22 cellular contexts compared by ENCODE assay signal in genomic region chr12:110931315-110931728, GRCh38. TPM values are rescaled to one million over a fixed set of nuclear protein-coding genes. Genes with fewer than 3 reads are reported as not detected.
A peak's percentile ranks its signal among the peaks of the same experiment; 100 is the strongest.
DNase-seq lines count a peak whose midpoint lies in the region; ATAC-seq and TF ChIP-seq lines count a peak whose summit lies in the region.
"Had no signal": no experiment of that assay in that cellular context is flagged by ENCODE, and none has a peak within 500 bp of the region (broad histone marks: within the 10 kb centered on the region; RNA-seq: fewer than 3 reads in every experiment).

No MANE protein-coding gene starts in this region.

- H3K9me3 ChIP-seq in left ventricle myocardium inferior (replicated peaks) (no peaks in the 10 kb centered on the region), psoas muscle (no peaks in the 10 kb centered on the region)
- H3K9me3 ChIP-seq: ascending aorta had no signal

- intact Hi-C loops in left ventricle myocardium inferior (cut with micrococcal nuclease) (loop anchor here (10.0 kb wide), 1 partner anchor 383 kb away; no protein-coding TSS in a partner anchor), psoas muscle (cut with DNase I) (loop anchor here in 1 of 2 donors (10.0 kb wide), 1 partner anchor 243 kb away; no protein-coding TSS in a partner anchor)

- POLR2A ChIA-PET in RWPE1 (lab: Yijun Ruan, JAX; ENCODE audit: low non-redundant PET), result no interaction called here

- H3K36me3 ChIP-seq in left ventricle myocardium inferior (no peaks in the 10 kb centered on the region), psoas muscle (ENCODE audit: insufficient read depth in 1 of 2, low read depth in 1 of 2) (no peaks in the 10 kb centered on the region)
- H3K36me3 ChIP-seq: ascending aorta had no signal

- TF ChIP-seq CTCF in GM13976 (IDR thresholded peaks at IDR 0.05; ENCODE audit: borderline replicate concordance, control extremely low read depth, extremely low read depth, insufficient read depth, missing control alignments), result no peak
- TF ChIP-seq CTCF in RWPE1 (conservative IDR thresholded peaks at IDR 0.05; ENCODE audit: low read depth), result no peak
- TF ChIP-seq CTCF in left ventricle myocardium inferior (IDR thresholded peaks at IDR 0.05; ENCODE audit: borderline replicate concordance), result no peak
- TF ChIP-seq CTCF in psoas muscle (IDR thresholded peaks at IDR 0.05), result no peak

- CTCF ChIA-PET in RWPE1 (lab: Yijun Ruan, JAX), result no interaction called here

- ATAC-seq in psoas muscle, result peak; percentile 71 to 78 (median 76)
- no peak for ATAC-seq in HG03139 (IDR thresholded peaks at IDR 0.05; ENCODE audit: unreplicated experiment)
- no peak for ATAC-seq in GM18502 (IDR thresholded peaks at IDR 0.05; ENCODE audit: poor library complexity, unreplicated experiment)
- ATAC-seq: left colon; naive thymus-derived CD8-positive, alpha-beta T cell had no signal

- in situ Hi-C loops in GM13976 (cut with MboI; ENCODE audit: low sequenced_read_pairs, unreplicated experiment), result no loop called here

- H3K27ac ChIP-seq in RWPE1 (peak overlapping the region; percentile 38), left ventricle myocardium inferior (replicated peaks) (peak overlapping the region; percentile 89), psoas muscle (peak overlapping the region; percentile 75)
- H3K27ac ChIP-seq: ascending aorta, dorsolateral prefrontal cortex had no signal

- peaks cover 45% of the 10 kb centered on the region for H3K4me1 ChIP-seq in left ventricle myocardium inferior
- H3K4me1 ChIP-seq in psoas muscle, result peaks cover 3% of the 10 kb centered on the region
- H3K4me1 ChIP-seq: ascending aorta had no signal

- DNase-seq in GM13976 (ENCODE audit: low spot score), result peak; percentile 9
- no peak for DNase-seq in RWPE1 (ENCODE audit: low spot score)
- peak; percentile 82 for DNase-seq in left ventricle myocardium inferior
- DNase-seq in psoas muscle, result peak; percentile 71 to 85
- no peak for DNase-seq in NCI-H1092 (lab: John Stamatoyannopoulos, UW)
- DNase-seq in DMS79 (lab: John Stamatoyannopoulos, UW), result no peak
- DNase-seq: activated CD4-positive, alpha-beta T cell treated with anti-CD3 and anti-CD28 coated beads, Interleukin-2, amount 50 U/mL, for 48 hours; activated naive CD8-positive, alpha-beta T cell treated with anti-CD3 and anti-CD28 coated beads for 36 hours; GOT3; left colon; naive thymus-derived CD8-positive, alpha-beta T cell; NCI-H1048; NCI-H2029; NCI-H226; SHP77 treated with DMSO at 0.1 percent for 48 hours; stimulated activated CD4-positive, alpha-beta T cell treated with anti-CD3 and anti-CD28 coated beads, Interleukin-4, amount 100 ng/mL, for 4 hours; stimulated activated naive CD4-positive, alpha-beta T cell treated with Interleukin-2 at 50 U/mL for 16 hours had no signal

- H3K4me3 ChIP-seq in left ventricle myocardium inferior (no peak overlapping the region), psoas muscle (no peak overlapping the region)
- H3K4me3 ChIP-seq: ascending aorta, dorsolateral prefrontal cortex had no signal

- H3K27me3 ChIP-seq in left ventricle myocardium inferior (ENCODE audit: low read depth) (peaks cover 29% of the 10 kb centered on the region), psoas muscle (ENCODE audit: insufficient read depth in 3 of 3, low read length in 2 of 3) (no peaks in the 10 kb centered on the region)

- WGBS in psoas muscle, 3 donors, result 15 to 26% (median 26%) methylated on average over 16 of the region's 16 CpGs

RNA-seq across cellular contexts. Expression of gene MYL2, which starts 10.9 kb away (rescaled TPM):
- total RNA-seq in left ventricle myocardium inferior (33,375 TPM), psoas muscle (over 10,000 TPM in 3 of 4 donors, 1,000 to 10,000 TPM in 1; 8,427 to 31,606 (median 20,652) TPM)
- over 10,000 TPM in 2 of 3 donors, 1,000 to 10,000 TPM in 1; 7,765 to 17,490 (median 15,368) TPM for polyA plus RNA-seq in psoas muscle
- total RNA-seq: activated naive CD8-positive, alpha-beta T cell treated with anti-CD3 and anti-CD28 coated beads for 36 hours; ascending aorta; left colon; naive thymus-derived CD8-positive, alpha-beta T cell; osteocyte had no signal
- polyA plus RNA-seq: naive thymus-derived CD8-positive, alpha-beta T cell had no signal

Comparison
In these comparisons a context has a peak if more than half of its experiments do, and no peak if none do; other contexts are left out.
1. DNase-seq: peak in GM13976 (single experiment), left ventricle myocardium inferior (single experiment) and psoas muscle (2 of 2); none in RWPE1 (single experiment), NCI-H1092 (single experiment) and DMS79 (single experiment).
2. H3K27ac ChIP-seq: peak in every context shown above with its lines; median percentile 89 in left ventricle myocardium inferior; 75 in psoas muscle; 38 in RWPE1.
3. ATAC-seq: peak in psoas muscle (4 of 4); none in HG03139 (single experiment) and GM18502 (single experiment).